ENCODE assay signal across 5 cellular contexts in the genomic region with DNA sequence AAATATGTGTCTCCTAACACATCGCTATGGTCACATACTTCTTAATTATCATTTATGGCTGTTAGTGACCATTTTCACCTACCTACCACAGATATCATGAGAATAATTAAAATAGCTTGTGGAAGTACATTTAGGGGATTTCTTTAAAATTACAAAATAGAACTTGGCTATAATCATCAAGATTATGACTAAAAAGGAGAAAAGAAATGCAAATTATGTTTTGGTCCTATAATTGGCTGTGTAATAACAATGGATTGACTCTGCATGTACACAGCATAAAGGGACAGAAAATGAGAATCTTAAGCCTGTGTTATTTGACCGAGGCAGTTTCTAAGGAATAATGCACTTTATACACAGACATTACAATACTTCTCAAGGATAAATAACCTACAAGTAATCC.
ATAC-seq lines count a peak whose summit lies in the region.

No MANE protein-coding gene starts in this region.

- ATAC-seq in GM18502 (IDR thresholded peaks at IDR 0.05; ENCODE audit: poor library complexity, unreplicated experiment) (peak; percentile 56), GM19035 (IDR thresholded peaks at IDR 0.05; ENCODE audit: unreplicated experiment) (peak; percentile 72), HG02610 (IDR thresholded peaks at IDR 0.05; ENCODE audit: unreplicated experiment) (peak; percentile 40), HG03439 (IDR thresholded peaks at IDR 0.05; ENCODE audit: unreplicated experiment) (peak; percentile 80), HG03565 (IDR thresholded peaks at IDR 0.05; ENCODE audit: unreplicated experiment) (peak; percentile 43)

Comparison
In these comparisons a context has a peak if more than half of its experiments do, and no peak if none do; other contexts are left out.
1. Peak in every context shown above with its lines: ATAC-seq.